9 cellular contexts compared by ENCODE assay signal in genomic region chr16:51762081-51762995, GRCh38.
DNase-seq lines count a peak whose midpoint lies in the region; ATAC-seq and TF ChIP-seq lines count a peak whose summit lies in the region.
"Had no signal": no experiment of that assay in that cellular context is flagged by ENCODE, and none has a peak within 500 bp of the region (broad histone marks: within the 10 kb centered on the region; RNA-seq: fewer than 3 reads in every experiment).

No MANE protein-coding gene starts in this region.

- no peak overlapping the region for H3K4me3 ChIP-seq in gastroesophageal sphincter
- peak overlapping the region; percentile 32 for H3K4me3 ChIP-seq in parathyroid adenoma (ENCODE audit: low read depth, low read length)

- H3K4me2 ChIP-seq in parathyroid adenoma (ENCODE audit: low read length): peak overlapping the region; percentile 65

- no peaks in the 10 kb centered on the region for H3K9me3 ChIP-seq in gastroesophageal sphincter
- no peaks in the 10 kb centered on the region for H3K9me3 ChIP-seq in parathyroid adenoma (ENCODE audit: control insufficient read depth, low read length)

- 16 to 19% methylated on average over 10 to 23 of the region's 30 CpGs for WGBS in gastroesophageal sphincter (ENCODE audit: low coverage in 1 of 2), 2 donors

- peaks cover 8% of the 10 kb centered on the region for H3K27me3 Mint-ChIP-seq in activated T-cell treated with anti-CD3 and anti-CD28 coated beads, Interleukin-2, amount 50 U/mL, for 4 hours (ENCODE audit: low read depth)

- H3K4me1 ChIP-seq in gastroesophageal sphincter (peaks cover 0 to 13% (median 0%) of the 10 kb centered on the region in 3 donors), parathyroid adenoma (no peaks in the 10 kb centered on the region)

- TF ChIP-seq CTCF in gastroesophageal sphincter (IDR thresholded peaks at IDR 0.05) (peak; percentile 48 to 84 (median 62)), parathyroid adenoma (IDR thresholded peaks at IDR 0.05) (peak; percentile 93)

- H3K27me3 ChIP-seq in gastroesophageal sphincter (peaks cover 24% of the 10 kb centered on the region), parathyroid adenoma (ENCODE audit: control insufficient read depth, insufficient read depth, low read length) (no peaks in the 10 kb centered on the region)

- no peak overlapping the region for H3K9ac ChIP-seq in parathyroid adenoma

- no peaks in the 10 kb centered on the region for H3K36me3 Mint-ChIP-seq in activated T-cell treated with anti-CD3 and anti-CD28 coated beads, Interleukin-2, amount 50 U/mL, for 4 hours (ENCODE audit: insufficient read depth)
- H3K36me3 Mint-ChIP-seq: activated naive CD4-positive, alpha-beta T cell treated with anti-CD3 and anti-CD28 coated beads, Interleukin-2, amount 50 U/mL, for 24 hours had no signal

- DNase-seq in DMS53 (lab: John Stamatoyannopoulos, UW) (peak; percentile 84), NCI-H774 (lab: John Stamatoyannopoulos, UW) (peak; percentile 85)
- no peak for DNase-seq in activated T-cell treated with anti-CD3 and anti-CD28 coated beads, Interleukin-2, amount 50 U/mL, for 4 hours

- ATAC-seq in GM19463 (IDR thresholded peaks at IDR 0.05; ENCODE audit: unreplicated experiment) (peak; percentile 97), HG03565 (IDR thresholded peaks at IDR 0.05; ENCODE audit: unreplicated experiment) (peak; percentile 90), gastroesophageal sphincter (peak; percentile 76), HG02840 (IDR thresholded peaks at IDR 0.05; ENCODE audit: low FRiP score, unreplicated experiment) (no peak)
- ATAC-seq in activated T-cell treated with anti-CD3 and anti-CD28 coated beads, Interleukin-2, amount 50 U/mL, for 4 hours: peak; percentile 38 to 55

- no peaks in the 10 kb centered on the region for H3K9me3 Mint-ChIP-seq in activated T-cell treated with anti-CD3 and anti-CD28 coated beads, Interleukin-2, amount 50 U/mL, for 4 hours
- H3K9me3 Mint-ChIP-seq: activated naive CD4-positive, alpha-beta T cell treated with anti-CD3 and anti-CD28 coated beads, Interleukin-2, amount 50 U/mL, for 24 hours had no signal

- no peak overlapping the region for H3K4me3 Mint-ChIP-seq in activated T-cell treated with anti-CD3 and anti-CD28 coated beads, Interleukin-2, amount 50 U/mL, for 4 hours
- H3K4me3 Mint-ChIP-seq: activated naive CD4-positive, alpha-beta T cell treated with anti-CD3 and anti-CD28 coated beads, Interleukin-2, amount 50 U/mL, for 24 hours had no signal

- H3K4me1 Mint-ChIP-seq in activated T-cell treated with anti-CD3 and anti-CD28 coated beads, Interleukin-2, amount 50 U/mL, for 4 hours (ENCODE audit: low read depth): no peaks in the 10 kb centered on the region
- H3K4me1 Mint-ChIP-seq: activated naive CD4-positive, alpha-beta T cell treated with anti-CD3 and anti-CD28 coated beads, Interleukin-2, amount 50 U/mL, for 24 hours had no signal

- H2AFZ ChIP-seq in parathyroid adenoma: peak overlapping the region; percentile 17

- H3K27ac ChIP-seq in gastroesophageal sphincter (no peak overlapping the region), parathyroid adenoma (no peak overlapping the region)

- H3K36me3 ChIP-seq in gastroesophageal sphincter (no peaks in the 10 kb centered on the region), parathyroid adenoma (ENCODE audit: control insufficient read depth, insufficient read depth, low read length) (no peaks in the 10 kb centered on the region)

- no peaks in the 10 kb centered on the region for H3K79me2 ChIP-seq in parathyroid adenoma

- TF ChIP-seq EP300 in gastroesophageal sphincter (IDR thresholded peaks at IDR 0.05): no peak

- TF ChIP-seq POLR2A in gastroesophageal sphincter (IDR thresholded peaks at IDR 0.05): no peak
